Comparison of ENCODE assay signal across 8 cellular contexts in genomic region chrX:154478728-154479622, GRCh38.
DNase-seq lines count a peak whose midpoint lies in the region; ATAC-seq, FAIRE-seq and TF ChIP-seq lines count a peak whose summit lies in the region.

Gene LAGE3, minus strand, starts transcription at chrX:154479281. Its CDS starts 366 bp downstream, at chrX:154478915.

- peaks cover under 1% of the 10 kb centered on the region for H3K36me3 ChIP-seq in muscle layer of colon (ENCODE audit: insufficient read depth, low read length)

- no peak within 1 kb of the TSS for H3K9ac ChIP-seq in muscle layer of colon (ENCODE audit: low read length)

- ATAC-seq in GM21526 (IDR thresholded peaks at IDR 0.05; ENCODE audit: low FRiP score, unreplicated experiment) = peak; percentile 78

- peak within 1 kb of the TSS; percentile 36 to 53 for H3K4me3 ChIP-seq in muscle layer of colon (ENCODE audit: low read depth in 1 of 2, low read length in 2 of 2)

- FAIRE-seq in D721Med (lab: Jason Lieb, UNC) = no peak

- H3K27me3 ChIP-seq in muscle layer of colon (ENCODE audit: control insufficient read depth in 1 of 2, insufficient read depth in 2 of 2, low read length in 2 of 2) = peaks cover 0 to 5% of the 10 kb centered on the region in 2 donors

- H3K27ac ChIP-seq in muscle layer of colon (ENCODE audit: low read depth, low read length) = peak within 1 kb of the TSS; percentile 80

- no peaks in the 10 kb centered on the region for H3K4me1 ChIP-seq in muscle layer of colon (ENCODE audit: insufficient read depth, low read length)

- DNase-seq in D721Med (ENCODE audit: insufficient read length, low spot score) (peak; percentile 69), HuH-7.5 (ENCODE audit: low spot score) (peak; percentile 82), OCI-M1 (lab: John Stamatoyannopoulos, UW) (peak; percentile 97), activated T-cell treated with anti-CD3 and anti-CD28 coated beads for 48 hours (ENCODE audit: low read depth) (peak; percentile 94), erythroblast (lab: John Stamatoyannopoulos, UW) (peak; percentile 95 to 97)
- DNase-seq in stimulated activated CD8-positive, alpha-beta memory T cell treated with anti-CD3 and anti-CD28 coated beads, Interleukin-7, amount 100 ng/mL, for 1 hour (ENCODE audit: low read depth in 2 of 2) = peak; percentile 88 to 89

- TF ChIP-seq POLR2A in erythroblast (IDR thresholded peaks at IDR 0.05; ENCODE audit: low read length) = peak; percentile 81

- no peaks in the 10 kb centered on the region for H3K9me3 ChIP-seq in muscle layer of colon (ENCODE audit: low read length)

- TF ChIP-seq CTCF in D721Med (IDR thresholded peaks at IDR 0.05; ENCODE audit: insufficient read depth, missing control alignments) = no peak

Comparison
In these comparisons a context has a peak if more than half of its experiments do, and no peak if none do; other contexts are left out.
1. Peak in every context shown above with its lines: DNase-seq, ATAC-seq, H3K4me3 ChIP-seq and H3K27ac ChIP-seq.